In genomic region chr14:64675246-64675645, GRCh38 we compare ENCODE assay signal across 1 cellular context.
TF ChIP-seq lines count a peak whose summit lies in the region.

No MANE protein-coding gene starts in this region.

TF ChIP-seq in K562, 482 proteins besides CTCF, POLR2A, EP300 and RAD21 (continued from another document):
- TF ChIP-seq PHTF2 (CRISPR knock-in tag; IDR thresholded peaks at IDR 0.05) = no peak
- no peak for TF ChIP-seq ZBTB40 (IDR thresholded peaks at IDR 0.05)
- TF ChIP-seq ZBTB40 (CRISPR knock-in tag; IDR thresholded peaks at IDR 0.05) = no peak
- no peak for TF ChIP-seq XRCC4 (IDR thresholded peaks at IDR 0.05; ENCODE audit: extremely low read depth, insufficient read depth, insufficient read length)
- TF ChIP-seq TEAD2 (tag; IDR thresholded peaks at IDR 0.05) = no peak
- no peak for TF ChIP-seq E2F5 (CRISPR knock-in tag; IDR thresholded peaks at IDR 0.05)
